ENCODE assay signal across 1 cellular context in the genomic region with DNA sequence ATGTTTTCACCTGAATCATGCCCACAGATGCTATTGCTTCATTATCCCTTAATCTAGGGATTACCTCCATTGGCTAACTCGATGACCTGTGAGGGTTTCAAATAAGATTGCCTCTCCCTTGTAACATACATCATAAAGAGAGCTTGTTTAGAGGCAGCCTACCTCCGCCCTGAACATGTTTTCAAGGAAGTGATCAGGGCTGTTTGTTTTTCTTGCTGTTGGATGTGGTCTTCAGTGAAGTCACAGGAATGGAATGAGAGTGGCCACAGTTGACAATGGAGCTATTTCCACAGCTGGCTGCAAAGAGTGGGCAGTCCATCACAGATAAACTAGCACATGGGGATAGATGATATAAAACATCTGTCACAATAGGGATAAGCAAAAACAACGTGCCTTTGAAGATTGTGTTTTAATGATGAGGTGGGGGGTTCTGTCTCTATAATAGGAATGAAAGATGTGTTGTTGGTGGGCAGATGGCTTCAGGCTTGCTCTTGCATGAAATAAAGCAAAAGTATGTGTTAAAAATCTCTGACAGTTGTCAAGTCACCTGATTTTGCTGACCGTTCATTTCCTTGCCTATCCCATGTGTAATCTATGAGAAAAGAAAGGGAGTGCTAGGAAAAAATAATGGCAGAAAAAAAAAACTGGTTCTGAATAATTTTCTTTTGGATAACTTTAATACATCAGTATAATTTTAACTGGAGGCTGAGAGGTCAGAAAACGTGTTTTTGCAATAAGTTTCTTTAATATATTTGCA.
TF ChIP-seq lines count a peak whose summit lies in the region.

No MANE protein-coding gene starts in this region.

TF ChIP-seq in HEK293, 187 proteins besides CTCF, POLR2A, EP300 and RAD21 (continued from another document):
- TF ChIP-seq ZNF148 (tag by site-specific recombination; IDR thresholded peaks at IDR 0.05; ENCODE audit: borderline replicate concordance), result no peak
- no peak for TF ChIP-seq ZNF544 (tag by site-specific recombination; IDR thresholded peaks at IDR 0.05)
